ENCODE assay signal across 9 cellular contexts in the genomic region with DNA sequence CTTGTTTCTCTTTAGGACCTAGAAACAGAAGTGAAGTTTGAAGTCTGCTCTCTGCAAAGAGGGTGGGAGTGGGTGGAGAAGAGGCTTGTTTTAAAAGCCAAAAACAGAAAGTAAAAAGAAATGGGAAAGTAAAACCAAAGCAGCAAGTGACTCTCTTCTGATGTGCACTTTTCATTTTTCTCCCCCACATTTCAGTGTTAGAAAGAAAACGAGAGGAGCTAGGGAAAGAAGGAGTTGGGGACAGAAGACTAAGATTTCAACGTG. TPM values are rescaled to one million over a fixed set of nuclear protein-coding genes. Genes with fewer than 3 reads are reported as not detected.
DNase-seq lines count a peak whose midpoint lies in the region; ATAC-seq and TF ChIP-seq lines count a peak whose summit lies in the region.
"Had no signal": no experiment of that assay in that cellular context is flagged by ENCODE, and none has a peak within 500 bp of the region (broad histone marks: within the 10 kb centered on the region; RNA-seq: fewer than 3 reads in every experiment).

No MANE protein-coding gene starts in this region.

- peaks cover 34% of the 10 kb centered on the region for H3K27me3 Mint-ChIP-seq in activated naive CD4-positive, alpha-beta T cell treated with anti-CD3 and anti-CD28 coated beads, Interleukin-2, amount 10 ng/mL, durations not matched to agents 7 days and 5 days

- CTCF ChIA-PET in activated naive CD4-positive, alpha-beta T cell treated with anti-CD3 and anti-CD28 coated beads, Interleukin-2, amount 10 ng/mL, durations not matched to agents 7 days and 5 days (lab: Charles Lee) = interaction anchor here (1.1 to 3.4 kb wide), 2 partner anchors 20 to 99 kb away, joined by 3 to 15 read pairs; no protein-coding TSS in a partner anchor
- CTCF ChIA-PET in mammary epithelial cell (lab: Charles Lee; ENCODE audit: low non-redundant PET) = no interaction called here

- H3K4me1 Mint-ChIP-seq in activated naive CD4-positive, alpha-beta T cell treated with anti-CD3 and anti-CD28 coated beads, Interleukin-2, amount 10 ng/mL, durations not matched to agents 7 days and 5 days = peaks cover 21% of the 10 kb centered on the region

- in situ Hi-C loops in mammary epithelial cell (cut with MboI; ENCODE audit: low sequenced_read_pairs in 2 of 2) = loop anchor here in 1 of 2 donors (10.0 kb wide), 1 partner anchor 53 kb away; no protein-coding TSS in a partner anchor

- peak overlapping the region; percentile 92 for H2AFZ ChIP-seq in mammary epithelial cell (ENCODE audit: low read depth, low read length)
- no peak overlapping the region for H2AFZ ChIP-seq in osteoblast (ENCODE audit: low read length)

- no peak overlapping the region for H3K27ac Mint-ChIP-seq in activated naive CD4-positive, alpha-beta T cell treated with anti-CD3 and anti-CD28 coated beads, Interleukin-2, amount 10 ng/mL, durations not matched to agents 7 days and 5 days

- dilution Hi-C loops in mammary epithelial cell (cut with HindIII; ENCODE audit: low sequenced_read_pairs) = no loop called here

- H3K4me3 ChIP-seq in mammary epithelial cell (replicated peaks in 1 of 3; ENCODE audit: insufficient read depth in 1 of 3, low read depth in 2 of 3, low read length in 3 of 3) (peak overlapping the region; percentile 88 to 93 (median 89)), osteoblast (ENCODE audit: insufficient read depth, low read length) (peak overlapping the region; percentile 34)

- H3K27ac ChIP-seq in mammary epithelial cell (ENCODE audit: insufficient read depth, low read depth, low read length) (peak overlapping the region; percentile 69), osteoblast (ENCODE audit: low read depth, low read length) (no peak overlapping the region)

- H3K4me2 ChIP-seq in mammary epithelial cell (ENCODE audit: insufficient read depth, low read depth, low read length) = peak overlapping the region; percentile 79
- H3K4me2 ChIP-seq in osteoblast (ENCODE audit: insufficient read depth, low read length) = peak overlapping the region; percentile 52

- ATAC-seq in HG03039 (IDR thresholded peaks at IDR 0.05; ENCODE audit: unreplicated experiment) = peak; percentile 48

- H4K20me1 ChIP-seq in mammary epithelial cell (ENCODE audit: insufficient read depth, low read length) (no peaks in the 10 kb centered on the region), osteoblast (ENCODE audit: insufficient read depth, low read length) (no peaks in the 10 kb centered on the region)

- peaks cover 23% of the 10 kb centered on the region for H3K4me1 ChIP-seq in mammary epithelial cell (ENCODE audit: insufficient read depth, low read length)
- H3K4me1 ChIP-seq in osteoblast (ENCODE audit: insufficient read depth, low read length) = peaks cover 4% of the 10 kb centered on the region

- peaks cover 54% of the 10 kb centered on the region for H3K79me2 ChIP-seq in mammary epithelial cell (ENCODE audit: insufficient read depth, low read length)
- no peaks in the 10 kb centered on the region for H3K79me2 ChIP-seq in osteoblast (ENCODE audit: insufficient read depth, low read length)

- TF ChIP-seq CTCF in mammary epithelial cell (conservative IDR thresholded peaks at IDR 0.05 in 1 of 2, IDR thresholded peaks at IDR 0.05 in 1 of 2; ENCODE audit: extremely low read depth in 1 of 2, insufficient read depth in 1 of 2, low read depth in 1 of 2, low read length in 2 of 2) = no peak
- TF ChIP-seq CTCF in osteoblast (IDR thresholded peaks at IDR 0.05; ENCODE audit: extremely low read depth, low read depth, low read length) = no peak

- H3K9me3 Mint-ChIP-seq in activated naive CD4-positive, alpha-beta T cell treated with anti-CD3 and anti-CD28 coated beads, Interleukin-2, amount 10 ng/mL, durations not matched to agents 7 days and 5 days = no peaks in the 10 kb centered on the region

- no peak for DNase-seq in activated naive CD4-positive, alpha-beta T cell treated with anti-CD3 and anti-CD28 coated beads, Interleukin-2, amount 10 ng/mL, durations not matched to agents 7 days and 5 days
- DNase-seq in activated naive CD4-positive, alpha-beta T cell treated with anti-CD3 and anti-CD28 coated beads, Interleukin-2, amount 50 U/mL, for 16 hours = no peak
- DNase-seq in mammary epithelial cell (no peak), osteoblast (ENCODE audit: insufficient read length, low spot score, missing footprints) (no peak), NCI-H1417 treated with DMSO at 0.1 percent for 48 hours (lab: John Stamatoyannopoulos, UW) (no peak), LoVo (ENCODE audit: low spot score) (no peak), erythroblast (lab: John Stamatoyannopoulos, UW) (no peak)
- DNase-seq: DND-41 had no signal

- H3K36me3 Mint-ChIP-seq in activated naive CD4-positive, alpha-beta T cell treated with anti-CD3 and anti-CD28 coated beads, Interleukin-2, amount 10 ng/mL, durations not matched to agents 7 days and 5 days = no peaks in the 10 kb centered on the region

- TF ChIP-seq POLR2A in erythroblast (IDR thresholded peaks at IDR 0.05; ENCODE audit: low read length) = no peak

- H3K9me3 ChIP-seq in mammary epithelial cell (replicated peaks; ENCODE audit: insufficient read depth, low read length) (no peaks in the 10 kb centered on the region), osteoblast (ENCODE audit: low read depth, low read length) (no peaks in the 10 kb centered on the region)

- 10% methylated on average over 2 of the region's 2 CpGs for WGBS in mammary epithelial cell (ENCODE audit: low coverage, missing lambda C conversion rate)

- intact Hi-C loops in mammary epithelial cell (cut with micrococcal nuclease) = loop anchor here (1.0 to 5.0 kb wide), 3 partner anchors 19 to 1764 kb away; no protein-coding TSS in a partner anchor

- H3K27me3 ChIP-seq in mammary epithelial cell (ENCODE audit: insufficient read depth, low read length) (no peaks in the 10 kb centered on the region), osteoblast (ENCODE audit: insufficient read depth, low read length) (peaks cover 34% of the 10 kb centered on the region)

- H3K36me3 ChIP-seq in mammary epithelial cell (ENCODE audit: insufficient read depth, low read length) (peaks cover 1% of the 10 kb centered on the region), osteoblast (ENCODE audit: insufficient read depth, low read length) (no peaks in the 10 kb centered on the region)

- H3K9ac ChIP-seq in mammary epithelial cell (ENCODE audit: insufficient read depth, low read length) = peak overlapping the region; percentile 79

- peak overlapping the region; percentile 68 for H3K4me3 Mint-ChIP-seq in activated naive CD4-positive, alpha-beta T cell treated with anti-CD3 and anti-CD28 coated beads, Interleukin-2, amount 10 ng/mL, durations not matched to agents 7 days and 5 days

- no TSS peak for BruUV-seq in mammary epithelial cell (replicated peaks; lab: Mats Ljungman, UMichigan)

RNA-seq across cellular contexts. Expression of a gene that starts 1.3 kb away (rescaled TPM):
- total RNA-seq in mammary epithelial cell (10 to 100 TPM; 22.7 to 39.8 TPM), osteoblast (not detected in 2 replicates)
- 12.1 TPM for polyA plus RNA-seq in mammary epithelial cell
- 5.4 TPM for polyA minus RNA-seq in mammary epithelial cell

RNA-seq across cellular contexts. Expression of a gene that starts 52.1 kb away (rescaled TPM):
- not detected for total RNA-seq in mammary epithelial cell
- not detected for polyA plus RNA-seq in mammary epithelial cell
- polyA minus RNA-seq in mammary epithelial cell = not detected
- not detected in 2 replicates for total RNA-seq in osteoblast

Comparison
In these comparisons a context has a peak if more than half of its experiments do, and no peak if none do; other contexts are left out.
1. RNA of a gene that starts 1.3 kb away (total RNA-seq): 22.7 to 39.8 TPM in mammary epithelial cell; not detected in osteoblast; every median in the first group is over 10 times any median in the second.